19 cellular contexts compared by ENCODE assay signal in genomic region chr10:86742230-86742629, GRCh38.
"Had no signal": no experiment of that assay in that cellular context is flagged by ENCODE, and none has a peak within 500 bp of the region (broad histone marks: within the 10 kb centered on the region; RNA-seq: fewer than 3 reads in every experiment).

No MANE protein-coding gene starts in this region.

- H3K27ac ChIP-seq: epithelial cell of prostate, hepatocyte, tibial nerve had no signal

- H3K27ac Mint-ChIP-seq: activated CD4-positive, alpha-beta memory T cell treated with anti-CD3 and anti-CD28 coated beads, Interleukin-2, amount 10 ng/mL, durations not matched to agents 7 days and 5 days; activated CD4-positive, alpha-beta T cell treated with anti-CD3 and anti-CD28 coated beads, Interleukin-2, amount 10 ng/mL, durations not matched to agents 24 days and 14 days; activated naive CD4-positive, alpha-beta T cell treated with anti-CD3 and anti-CD28 coated beads, Interleukin-2, amount 10 ng/mL, durations not matched to agents 7 days and 5 days; endodermal cell; immature natural killer cell; memory B cell; nephron progenitor cell; T-helper 17 cell had no signal

- H3K27me3 Mint-ChIP-seq: memory B cell had no signal

- H3K9me3 Mint-ChIP-seq: activated CD4-positive, alpha-beta memory T cell treated with anti-CD3 and anti-CD28 coated beads, Interleukin-2, amount 10 ng/mL, durations not matched to agents 7 days and 5 days; activated CD4-positive, alpha-beta T cell treated with anti-CD3 and anti-CD28 coated beads, Interleukin-2, amount 10 ng/mL, durations not matched to agents 24 days and 14 days; activated naive CD4-positive, alpha-beta T cell treated with anti-CD3 and anti-CD28 coated beads, Interleukin-2, amount 10 ng/mL, durations not matched to agents 7 days and 5 days; endodermal cell; immature natural killer cell; memory B cell; nephron progenitor cell had no signal

- H3K27me3 ChIP-seq: hepatocyte, tibial nerve had no signal

- H3K36me3 Mint-ChIP-seq: activated naive CD4-positive, alpha-beta T cell treated with anti-CD3 and anti-CD28 coated beads, Interleukin-2, amount 10 ng/mL, durations not matched to agents 7 days and 5 days; memory B cell had no signal

- H3K9me3 ChIP-seq: tibial nerve had no signal

- H3K4me3 Mint-ChIP-seq: activated CD4-positive, alpha-beta memory T cell treated with anti-CD3 and anti-CD28 coated beads, Interleukin-2, amount 10 ng/mL, durations not matched to agents 7 days and 5 days; activated CD4-positive, alpha-beta T cell treated with anti-CD3 and anti-CD28 coated beads, Interleukin-2, amount 10 ng/mL, durations not matched to agents 24 days and 14 days; activated naive CD4-positive, alpha-beta T cell treated with anti-CD3 and anti-CD28 coated beads, Interleukin-2, amount 10 ng/mL, durations not matched to agents 7 days and 5 days; endodermal cell; immature natural killer cell; memory B cell; nephron progenitor cell; T-helper 17 cell had no signal

- DNase-seq: activated CD4-positive, alpha-beta memory T cell treated with anti-CD3 and anti-CD28 coated beads, Interleukin-2, amount 10 ng/mL, durations not matched to agents 7 days and 5 days; activated CD4-positive, alpha-beta T cell treated with anti-CD3 and anti-CD28 coated beads, Interleukin-2, amount 10 ng/mL, durations not matched to agents 24 days and 14 days; activated effector memory CD4-positive, alpha-beta T cell treated with anti-CD3 and anti-CD28 coated beads, Interleukin-2, amount 50 U/mL, for 16 hours; activated naive CD4-positive, alpha-beta T cell treated with anti-CD3 and anti-CD28 coated beads, Interleukin-2, amount 10 ng/mL, durations not matched to agents 7 days and 5 days; activated T-cell treated with anti-CD3 and anti-CD28 coated beads for 4 hours; amygdala; cortex of kidney; endodermal cell; immature natural killer cell; nephron progenitor cell; nucleus accumbens; retina; stimulated activated CD4-positive, alpha-beta T cell treated with anti-CD3 and anti-CD28 coated beads, Interleukin-4, amount 100 ng/mL, for 24 hours; stimulated activated naive CD8-positive, alpha-beta T cell treated with anti-CD3 and anti-CD28 coated beads, Interleukin-15, Interleukin-2, amounts not matched to agents 100 U/mL and 50 U/mL, for 24 hours; T-helper 17 cell had no signal

- H3K4me3 ChIP-seq: hepatocyte, tibial nerve had no signal

- ATAC-seq: stimulated activated naive CD8-positive, alpha-beta T cell treated with anti-CD3 and anti-CD28 coated beads, Interleukin-15, Interleukin-2, amounts not matched to agents 100 U/mL and 50 U/mL, for 24 hours; T-helper 17 cell had no signal

- H3K4me1 Mint-ChIP-seq: activated CD4-positive, alpha-beta memory T cell treated with anti-CD3 and anti-CD28 coated beads, Interleukin-2, amount 10 ng/mL, durations not matched to agents 7 days and 5 days; activated CD4-positive, alpha-beta T cell treated with anti-CD3 and anti-CD28 coated beads, Interleukin-2, amount 10 ng/mL, durations not matched to agents 24 days and 14 days; activated naive CD4-positive, alpha-beta T cell treated with anti-CD3 and anti-CD28 coated beads, Interleukin-2, amount 10 ng/mL, durations not matched to agents 7 days and 5 days; endodermal cell; immature natural killer cell; memory B cell; T-helper 17 cell had no signal

- H3K36me3 ChIP-seq: tibial nerve had no signal
